8 cellular contexts compared by ENCODE assay signal in genomic region chrX:153334654-153335295, GRCh38. TPM values are rescaled to one million over a fixed set of nuclear protein-coding genes. Genes with fewer than 3 reads are reported as not detected.
DNase-seq lines count a peak whose midpoint lies in the region; ATAC-seq, FAIRE-seq and TF ChIP-seq lines count a peak whose summit lies in the region.

No MANE protein-coding gene starts in this region.

- POLR2A ChIA-PET in CD8-positive, alpha-beta memory T cell (lab: Charles Lee) = interaction anchor here (1.0 kb wide), 1 partner anchor 8 kb away, joined by 3 read pairs; no protein-coding TSS in a partner anchor
- POLR2A ChIA-PET in HEK293T (lab: Yijun Ruan, JAX) = interaction anchor here (0.6 to 1.4 kb wide), 3 partner anchors 8 to 51 kb away, joined by 3 to 4 read pairs (median 3); no protein-coding TSS in a partner anchor

- H3K9me3 ChIP-seq in CD8-positive, alpha-beta memory T cell (ENCODE audit: low read length) = no peaks in the 10 kb centered on the region
- no peaks in the 10 kb centered on the region for H3K9me3 ChIP-seq in OCI-LY3 (ENCODE audit: insufficient read depth, low read length)

- H3K27me3 Mint-ChIP-seq in CD8-positive, alpha-beta memory T cell = peaks cover 0 to 8% of the 10 kb centered on the region in 2 donors
- no peaks in the 10 kb centered on the region for H3K27me3 Mint-ChIP-seq in endothelial cell (ENCODE audit: unreplicated experiment)
- H3K27me3 Mint-ChIP-seq in osteocyte (ENCODE audit: unreplicated experiment) = no peaks in the 10 kb centered on the region

- H3K4me3 ChIP-seq in CD8-positive, alpha-beta memory T cell (ENCODE audit: low read length) = peak overlapping the region; percentile 49
- H3K4me3 ChIP-seq in OCI-LY3 (ENCODE audit: low read length) = peak overlapping the region; percentile 100

- TF ChIP-seq CTCF in OCI-LY3 (IDR thresholded peaks at IDR 0.05; ENCODE audit: low read depth, low read length) = no peak
- no peak for TF ChIP-seq CTCF in endothelial cell (IDR thresholded peaks at IDR 0.05; ENCODE audit: unreplicated experiment)
- TF ChIP-seq CTCF in osteocyte (IDR thresholded peaks at IDR 0.05) = no peak

- peak overlapping the region in 5 of 8 donors; percentile 52 to 88 (median 81) for H3K27ac Mint-ChIP-seq in CD8-positive, alpha-beta memory T cell
- H3K27ac Mint-ChIP-seq in endothelial cell (ENCODE audit: unreplicated experiment) (peak overlapping the region; percentile 18), osteocyte (ENCODE audit: unreplicated experiment) (peak overlapping the region; percentile 70)

- no peaks in the 10 kb centered on the region for H3K36me3 ChIP-seq in CD8-positive, alpha-beta memory T cell (ENCODE audit: insufficient read depth, low read length)
- H3K36me3 ChIP-seq in OCI-LY3 (replicated peaks; ENCODE audit: low read depth, low read length) = peaks cover 30% of the 10 kb centered on the region

- no peak for DNase-seq in CD8-positive, alpha-beta memory T cell
- no peak for DNase-seq in endothelial cell (ENCODE audit: low spot score)
- peak; percentile 75 for DNase-seq in osteocyte (ENCODE audit: extremely low spot score, unreplicated experiment)
- DNase-seq in HEK293T (ENCODE audit: extremely low spot score) = no peak
- no peak for DNase-seq in H54 (ENCODE audit: insufficient read length, low spot score)

- ATAC-seq in GM19035 (IDR thresholded peaks at IDR 0.05; ENCODE audit: unreplicated experiment) (no peak), HG03045 (IDR thresholded peaks at IDR 0.05; ENCODE audit: unreplicated experiment) (no peak)

- peaks cover 40% of the 10 kb centered on the region for H4K20me1 ChIP-seq in OCI-LY3 (ENCODE audit: insufficient read depth, low read length)

- H3K9me3 Mint-ChIP-seq in CD8-positive, alpha-beta memory T cell = no peaks in the 10 kb centered on the region
- H3K9me3 Mint-ChIP-seq in endothelial cell (ENCODE audit: unreplicated experiment) (no peaks in the 10 kb centered on the region), osteocyte (ENCODE audit: unreplicated experiment) (no peaks in the 10 kb centered on the region)

- no peaks in the 10 kb centered on the region for H3K27me3 ChIP-seq in CD8-positive, alpha-beta memory T cell (ENCODE audit: insufficient read depth, low read length, poor library complexity, severe bottlenecking)
- no peaks in the 10 kb centered on the region for H3K27me3 ChIP-seq in OCI-LY3 (ENCODE audit: low read depth, low read length)

- H3K79me2 ChIP-seq in OCI-LY3 (ENCODE audit: low read length) = peaks cover 58% of the 10 kb centered on the region

- H2AFZ ChIP-seq in OCI-LY3 (ENCODE audit: low read depth, low read length) = no peak overlapping the region

- peaks cover 36% of the 10 kb centered on the region for H3K4me1 ChIP-seq in CD8-positive, alpha-beta memory T cell (ENCODE audit: insufficient read depth, low read length)
- peaks cover 36% of the 10 kb centered on the region for H3K4me1 ChIP-seq in OCI-LY3 (ENCODE audit: low read length)

- H3K4me3 Mint-ChIP-seq in CD8-positive, alpha-beta memory T cell = peak overlapping the region; percentile 78 to 91 (median 84)
- peak overlapping the region; percentile 92 for H3K4me3 Mint-ChIP-seq in endothelial cell (ENCODE audit: unreplicated experiment)
- peak overlapping the region; percentile 79 for H3K4me3 Mint-ChIP-seq in osteocyte (ENCODE audit: unreplicated experiment)

- H3K27ac ChIP-seq in CD8-positive, alpha-beta memory T cell (ENCODE audit: low read depth, low read length) = peak overlapping the region; percentile 61
- H3K27ac ChIP-seq in OCI-LY3 (ENCODE audit: low read length) = peak overlapping the region; percentile 86

- no peak for TF ChIP-seq POLR2A in H54 (IDR thresholded peaks at IDR 0.05; ENCODE audit: low read depth, low read length)

- peak overlapping the region; percentile 97 for H3K9ac ChIP-seq in OCI-LY3 (ENCODE audit: low read length)

- no peak for FAIRE-seq in H54 (lab: Jason Lieb, UNC)

- H3K4me1 Mint-ChIP-seq in CD8-positive, alpha-beta memory T cell = peaks cover 28 to 47% (median 43%) of the 10 kb centered on the region in 3 donors
- H3K4me1 Mint-ChIP-seq in endothelial cell (ENCODE audit: unreplicated experiment) = peaks cover 31% of the 10 kb centered on the region
- peaks cover 11% of the 10 kb centered on the region for H3K4me1 Mint-ChIP-seq in osteocyte (ENCODE audit: unreplicated experiment)

- peaks cover 4 to 16% (median 5%) of the 10 kb centered on the region in 3 donors for H3K36me3 Mint-ChIP-seq in CD8-positive, alpha-beta memory T cell
- H3K36me3 Mint-ChIP-seq in endothelial cell (ENCODE audit: low read depth, unreplicated experiment) (peaks cover 10% of the 10 kb centered on the region), osteocyte (ENCODE audit: unreplicated experiment) (peaks cover 6% of the 10 kb centered on the region)

- peak overlapping the region; percentile 93 for H3K4me2 ChIP-seq in OCI-LY3 (ENCODE audit: low read length)

- CTCF ChIA-PET in CD8-positive, alpha-beta memory T cell (lab: Charles Lee) = no interaction called here
- CTCF ChIA-PET in HEK293T (lab: Yijun Ruan, JAX) = interaction anchor here (1.3 kb wide), 1 partner anchor 126 kb away, joined by 3 read pairs; no protein-coding TSS in a partner anchor

TF ChIP-seq in HEK293T, 16 proteins besides CTCF, POLR2A, EP300 and RAD21:
- no peak for TF ChIP-seq FOXA1 (IDR thresholded peaks at IDR 0.05)
- no peak for TF ChIP-seq L3MBTL2 (conservative IDR thresholded peaks at IDR 0.05)
- TF ChIP-seq TARDBP (IDR thresholded peaks at IDR 0.05) = no peak
- TF ChIP-seq ZNF384 (IDR thresholded peaks at IDR 0.05) = no peak
- TF ChIP-seq CTBP1 (IDR thresholded peaks at IDR 0.05; ENCODE audit: borderline replicate concordance) = no peak
- TF ChIP-seq FOXK2 (IDR thresholded peaks at IDR 0.05) = no peak
- no peak for TF ChIP-seq BHLHE40 (IDR thresholded peaks at IDR 0.05; ENCODE audit: borderline replicate concordance)
- TF ChIP-seq FOXM1 (IDR thresholded peaks at IDR 0.05; ENCODE audit: borderline replicate concordance) = no peak
- no peak for TF ChIP-seq SP1 (IDR thresholded peaks at IDR 0.05)
- TF ChIP-seq LEF1 (IDR thresholded peaks at IDR 0.05; ENCODE audit: borderline replicate concordance) = no peak
- no peak for TF ChIP-seq ARNT (IDR thresholded peaks at IDR 0.05)
- no peak for TF ChIP-seq HDGF (IDR thresholded peaks at IDR 0.05; ENCODE audit: borderline replicate concordance)
- no peak for TF ChIP-seq SUZ12 (IDR thresholded peaks at IDR 0.05)
- TF ChIP-seq ELF4 (IDR thresholded peaks at IDR 0.05) = no peak

RNA-seq across cellular contexts. Expression of gene ZNF275, which starts 0.8 kb away (rescaled TPM):
- total RNA-seq in CD8-positive, alpha-beta memory T cell = 10 to 100 TPM in 1 of 2 experiments, 1 to 10 TPM in 1; 9.2 to 10.1 TPM
- 5.4 TPM for polyA plus RNA-seq in CD8-positive, alpha-beta memory T cell
- total RNA-seq in endothelial cell (ENCODE audit: unreplicated experiment) = 14.4 TPM
- total RNA-seq in osteocyte = 14.0 and 14.6 TPM in 2 replicates

RNA-seq across cellular contexts. Expression of gene PNMA6F, which starts 13.2 kb away (rescaled TPM):
- total RNA-seq in CD8-positive, alpha-beta memory T cell = not detected
- not detected for polyA plus RNA-seq in CD8-positive, alpha-beta memory T cell
- total RNA-seq in endothelial cell (ENCODE audit: unreplicated experiment) = not detected
- total RNA-seq in osteocyte = not detected in 2 replicates

Comparison
In these comparisons a context has a peak if more than half of its experiments do, and no peak if none do; other contexts are left out.
1. H3K27ac Mint-ChIP-seq: peak in every context shown above with its lines; median percentile 81 in CD8-positive, alpha-beta memory T cell; 70 in osteocyte; 18 in endothelial cell.